Comparison of ENCODE assay signal across 29 cellular contexts in genomic region chr17:44358066-44358465, GRCh38. TPM values are rescaled to one million over a fixed set of nuclear protein-coding genes. Genes with fewer than 3 reads are reported as not detected.
"Had no signal": no experiment of that assay in that cellular context is flagged by ENCODE, and none has a peak within 500 bp of the region (broad histone marks: within the 10 kb centered on the region; RNA-seq: fewer than 3 reads in every experiment).

No MANE protein-coding gene starts in this region.

- H3K4me3 Mint-ChIP-seq: activated CD8-positive, alpha-beta T cell treated with anti-CD3 and anti-CD28 coated beads, Interleukin-2, amount 10 ng/mL, durations not matched to agents 7 days and 5 days; activated naive CD4-positive, alpha-beta T cell treated with anti-CD3 and anti-CD28 coated beads, Interleukin-2, amount 50 U/mL, for 24 hours; T-helper 1 cell treated with Interleukin-12 subunit alpha and Interleukin-12 subunit beta and Interleukin-4 antibody, amounts not matched to agents 30 μg/mL and 1 μg/mL, for 36 hours; WTC11 had no signal

- DNase-seq: activated CD4-positive, alpha-beta T cell treated with anti-CD3 and anti-CD28 coated beads for 48 hours; activated CD4-positive, alpha-beta T cell treated with anti-CD3 and anti-CD28 coated beads, Interleukin-2, amount 50 U/mL, for 4 hours; activated CD4-positive, CD25-positive, alpha-beta regulatory T cell treated with anti-CD3 and anti-CD28 coated beads, Interleukin-2, amount 50 U/mL, for 72 hours; activated CD8-positive, alpha-beta memory T cell treated with anti-CD3 and anti-CD28 coated beads, Interleukin-2, amount 50 U/mL, for 48 hours; activated CD8-positive, alpha-beta T cell treated with anti-CD3 and anti-CD28 coated beads, Interleukin-2, amount 10 ng/mL, durations not matched to agents 7 days and 5 days; activated naive CD4-positive, alpha-beta T cell; activated T-cell treated with anti-CD3 and anti-CD28 coated beads, Interleukin-2, amount 50 U/mL, for 1 hour; amniotic stem cell; body of pancreas; MG63; MV-4-11; NCI-H1092 treated with DMSO at 0.1 percent for 48 hours; NCI-H1417 treated with DMSO at 0.1 percent for 48 hours; NCI-H1694; NCI-H2029; NCI-H2107; NCI-H2171 treated with DMSO at 0.1 percent for 48 hours; NCI-H226; NCI-H526 treated with DMSO at 0.1 percent for 48 hours; NCI-H82; NK-92 treated with Interleukin-12 subunit alpha and Interleukin-12 subunit beta, amount 100 ng/mL, for 24 hours; PC-3; SHP77 treated with DMSO at 0.1 percent for 48 hours had no signal

- H3K9me3 Mint-ChIP-seq: activated naive CD4-positive, alpha-beta T cell treated with anti-CD3 and anti-CD28 coated beads, Interleukin-2, amount 50 U/mL, for 24 hours; T-helper 1 cell treated with Interleukin-12 subunit alpha and Interleukin-12 subunit beta and Interleukin-4 antibody, amounts not matched to agents 30 μg/mL and 1 μg/mL, for 36 hours; WTC11 had no signal

- H3K27me3 ChIP-seq: body of pancreas, MG63 had no signal

- H3K36me3 Mint-ChIP-seq: activated naive CD4-positive, alpha-beta T cell treated with anti-CD3 and anti-CD28 coated beads, Interleukin-2, amount 50 U/mL, for 24 hours; WTC11 had no signal

- H3K4me3 ChIP-seq: ascending aorta, body of pancreas, MG63 had no signal

- H3K9me3 ChIP-seq: ascending aorta, body of pancreas, MG63 had no signal

- ATAC-seq: activated CD8-positive, alpha-beta T cell treated with anti-CD3 and anti-CD28 coated beads, Interleukin-2, amount 10 ng/mL, durations not matched to agents 7 days and 5 days; body of pancreas; PC-3; WTC11 had no signal

- H3K36me3 ChIP-seq: ascending aorta, MG63 had no signal

- H3K27ac ChIP-seq: ascending aorta, body of pancreas had no signal

- H3K27ac Mint-ChIP-seq: activated CD8-positive, alpha-beta T cell treated with anti-CD3 and anti-CD28 coated beads, Interleukin-2, amount 10 ng/mL, durations not matched to agents 7 days and 5 days; activated naive CD4-positive, alpha-beta T cell treated with anti-CD3 and anti-CD28 coated beads, Interleukin-2, amount 50 U/mL, for 24 hours; T-helper 1 cell treated with Interleukin-12 subunit alpha and Interleukin-12 subunit beta and Interleukin-4 antibody, amounts not matched to agents 30 μg/mL and 1 μg/mL, for 36 hours; WTC11 had no signal

RNA-seq across cellular contexts. Expression of gene ITGA2B, which starts 31.4 kb away (rescaled TPM):
- total RNA-seq: ascending aorta, SK-MEL-5 had no signal

RNA-seq across cellular contexts. Expression of gene RUNDC3A, which starts 49.7 kb away (rescaled TPM):
- total RNA-seq: ascending aorta, NCI-H460 had no signal
